In the genomic region with DNA sequence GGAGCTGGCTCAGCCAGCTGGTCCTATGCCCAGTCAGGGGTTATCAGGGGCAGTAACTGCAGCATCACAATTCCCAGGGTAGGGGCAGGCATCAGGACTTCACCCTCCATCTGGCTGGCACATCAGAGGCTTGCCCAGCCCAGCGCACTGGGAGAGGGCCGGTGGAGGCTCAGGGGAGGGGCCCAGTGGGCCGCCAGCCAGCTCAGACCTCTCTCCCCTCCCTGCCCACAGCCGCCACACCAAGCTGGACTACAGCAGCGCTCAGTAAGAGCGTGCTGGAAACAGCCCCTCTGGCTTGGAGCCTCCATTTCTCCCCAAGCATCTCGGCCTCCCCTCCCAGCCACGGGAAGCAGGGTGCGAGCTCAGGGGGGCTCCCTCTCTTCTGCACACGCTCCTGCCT, we compare ENCODE assay signal across 14 cellular contexts.
"Had no signal": no experiment of that assay in that cellular context is flagged by ENCODE, and none has a peak within 500 bp of the region (broad histone marks: within the 10 kb centered on the region; RNA-seq: fewer than 3 reads in every experiment).

No MANE protein-coding gene starts in this region.

- H3K27ac Mint-ChIP-seq: activated naive CD8-positive, alpha-beta T cell treated with anti-CD3 and anti-CD28 coated beads for 36 hours; activated T-helper 1 cell treated with anti-CD3 and anti-CD28 coated beads, Interleukin-12 subunit alpha, Interleukin-12 subunit beta, Interleukin-2, Interleukin-4 antibody, amounts not matched to agents 30 ng/mL and 10 ng/mL and 1 ng/mL, durations not matched to agents 14 hours and 24 hours and 36 hours; dendritic cell treated with granulocyte-macrophage colony-stimulating factor and Interleukin-4, amounts not matched to agents 40 ng/mL and 50 ng/mL, for 4 days; stimulated activated naive B cell treated with anti-CD40 and anti-IgM and Interleukin-4, amounts not matched to agents 10 μg/mL and 1 μg/mL and 100 μg/mL, for 72 hours; T-helper 2 cell treated with Interferon-gamma antibody and Interleukin-4, amounts not matched to agents 5 μg/mL and 100 μg/mL, for 36 hours; type B pancreatic cell had no signal

- H3K36me3 Mint-ChIP-seq: type B pancreatic cell had no signal

- H3K4me3 Mint-ChIP-seq: activated CD4-positive, alpha-beta T cell treated with anti-CD3 and anti-CD28 coated beads, Interleukin-2, amount 10 ng/mL, durations not matched to agents 7 days and 5 days; activated naive CD8-positive, alpha-beta T cell treated with anti-CD3 and anti-CD28 coated beads for 36 hours; activated T-helper 1 cell treated with anti-CD3 and anti-CD28 coated beads, Interleukin-12 subunit alpha, Interleukin-12 subunit beta, Interleukin-2, Interleukin-4 antibody, amounts not matched to agents 30 ng/mL and 10 ng/mL and 1 ng/mL, durations not matched to agents 14 hours and 24 hours and 36 hours; dendritic cell treated with granulocyte-macrophage colony-stimulating factor and Interleukin-4, amounts not matched to agents 40 ng/mL and 50 ng/mL, for 4 days; stimulated activated naive B cell treated with anti-CD40 and anti-IgM and Interleukin-4, amounts not matched to agents 10 μg/mL and 1 μg/mL and 100 μg/mL, for 72 hours; T-helper 2 cell treated with Interferon-gamma antibody and Interleukin-4, amounts not matched to agents 5 μg/mL and 100 μg/mL, for 36 hours; type B pancreatic cell had no signal

- H3K27me3 Mint-ChIP-seq: activated CD4-positive, alpha-beta T cell treated with anti-CD3 and anti-CD28 coated beads, Interleukin-2, amount 10 ng/mL, durations not matched to agents 7 days and 5 days; activated naive CD8-positive, alpha-beta T cell treated with anti-CD3 and anti-CD28 coated beads for 36 hours; dendritic cell treated with granulocyte-macrophage colony-stimulating factor and Interleukin-4, amounts not matched to agents 40 ng/mL and 50 ng/mL, for 4 days; stimulated activated naive B cell treated with anti-CD40 and anti-IgM and Interleukin-4, amounts not matched to agents 10 μg/mL and 1 μg/mL and 100 μg/mL, for 72 hours; type B pancreatic cell had no signal

- H3K27me3 ChIP-seq: foreskin keratinocyte, pancreas, suprapubic skin had no signal

- H3K9me3 ChIP-seq: pancreas, suprapubic skin had no signal

- H3K36me3 ChIP-seq: pancreas had no signal

- H3K27ac ChIP-seq: foreskin keratinocyte, pancreas, suprapubic skin had no signal

- H3K9me3 Mint-ChIP-seq: activated CD4-positive, alpha-beta T cell treated with anti-CD3 and anti-CD28 coated beads, Interleukin-2, amount 10 ng/mL, durations not matched to agents 7 days and 5 days; activated naive CD8-positive, alpha-beta T cell treated with anti-CD3 and anti-CD28 coated beads for 36 hours; activated T-helper 1 cell treated with anti-CD3 and anti-CD28 coated beads, Interleukin-12 subunit alpha, Interleukin-12 subunit beta, Interleukin-2, Interleukin-4 antibody, amounts not matched to agents 30 ng/mL and 10 ng/mL and 1 ng/mL, durations not matched to agents 14 hours and 24 hours and 36 hours; dendritic cell treated with granulocyte-macrophage colony-stimulating factor and Interleukin-4, amounts not matched to agents 40 ng/mL and 50 ng/mL, for 4 days; stimulated activated naive B cell treated with anti-CD40 and anti-IgM and Interleukin-4, amounts not matched to agents 10 μg/mL and 1 μg/mL and 100 μg/mL, for 72 hours; T-helper 2 cell treated with Interferon-gamma antibody and Interleukin-4, amounts not matched to agents 5 μg/mL and 100 μg/mL, for 36 hours; type B pancreatic cell had no signal

- H3K4me3 ChIP-seq: pancreas, suprapubic skin had no signal

- ATAC-seq: foreskin keratinocyte; pancreas; stimulated activated naive B cell treated with anti-CD40 and anti-IgM and Interleukin-4, amounts not matched to agents 10 μg/mL and 1 μg/mL and 100 μg/mL, for 72 hours had no signal

- DNase-seq: activated CD4-positive, alpha-beta T cell treated with anti-CD3 and anti-CD28 coated beads, Interleukin-2, amount 10 ng/mL, durations not matched to agents 7 days and 5 days; activated naive CD8-positive, alpha-beta T cell treated with anti-CD3 and anti-CD28 coated beads for 36 hours; effector memory CD4-positive, alpha-beta T cell; foreskin keratinocyte; glutamatergic neuron; kidney glomerular epithelial cell; midbrain; pancreas; stimulated activated naive B cell treated with anti-CD40 and anti-IgM and Interleukin-4, amounts not matched to agents 10 μg/mL and 1 μg/mL and 100 μg/mL, for 72 hours had no signal
